In genomic region chr7:104207731-104208420, GRCh38 we compare ENCODE assay signal across 1 cellular context.
A peak's percentile ranks its signal among the peaks of the same experiment; 100 is the strongest.
TF ChIP-seq lines count a peak whose summit lies in the region.

ORC5 (minus strand) TSS chr7:104208013; CDS start chr7:104207904, 109 bp downstream.

TF ChIP-seq in K562, 482 proteins besides CTCF, POLR2A, EP300 and RAD21 (continued from another document and continues in another):
- TF ChIP-seq ZBTB40 (IDR thresholded peaks at IDR 0.05) (peak; percentile 47; the same call in 1 of the 2 replicates), ZBTB40 (CRISPR knock-in tag; IDR thresholded peaks at IDR 0.05) (no peak), HCFC1 (IDR thresholded peaks at IDR 0.05; ENCODE audit: low read depth, low read length) (peak; percentile 69; the same call in 1 of the 2 replicates), CHD1 (IDR thresholded peaks at IDR 0.05; ENCODE audit: low read length) (peak; percentile 65), ZFX (CRISPR knock-in tag; IDR thresholded peaks at IDR 0.05) (peak; percentile 86), ELF4 (CRISPR knock-in tag; IDR thresholded peaks at IDR 0.05) (0 out of 2 replicates have a peak, but pooled peaks have one; percentile 33), POLR2H (tag; IDR thresholded peaks at IDR 0.05; ENCODE audit: low read depth) (peak; percentile 92), ZNF318 (IDR thresholded peaks at IDR 0.05; ENCODE audit: borderline replicate concordance in 1 of 2, low read depth in 1 of 2) (no peak), MAZ (CRISPR knock-in tag; conservative IDR thresholded peaks at IDR 0.05 in 1 of 2, IDR thresholded peaks at IDR 0.05 in 1 of 2) (peak; percentile 65 to 70; a peak in 3 of 4 replicates), ZNF444 (CRISPR knock-in tag; IDR thresholded peaks at IDR 0.05) (no peak), TRIM28 (IDR thresholded peaks at IDR 0.05) (no peak), CBX2 (IDR thresholded peaks at IDR 0.05; ENCODE audit: insufficient read depth, low read length, poor library complexity, severe bottlenecking) (no peak), ZBTB12 (CRISPR knock-in tag; IDR thresholded peaks at IDR 0.05) (peak; percentile 85), DACH1 (IDR thresholded peaks at IDR 0.05; ENCODE audit: partially characterized antibody) (no peak), ZNF75A (CRISPR knock-in tag; IDR thresholded peaks at IDR 0.05) (0 out of 2 replicates have a peak, but pooled peaks have one; percentile 59), PKNOX1 (IDR thresholded peaks at IDR 0.05) (peak; percentile 77), CGGBP1 (CRISPR knock-in tag; IDR thresholded peaks at IDR 0.05) (peak; percentile 73; the same call in 1 of the 2 replicates), NONO (IDR thresholded peaks at IDR 0.05; ENCODE audit: low read depth in 2 of 2, low read length in 1 of 2) (0 out of 4 replicates have a peak, but pooled peaks of 1 of the 2 experiments have one; percentile 33), ARID3A (IDR thresholded peaks at IDR 0.05; ENCODE audit: borderline replicate concordance, low read depth, low read length) (no peak), NEUROD1 (IDR thresholded peaks at IDR 0.05; ENCODE audit: borderline replicate concordance, low read depth, low read length, partially characterized antibody) (peak; percentile 49), ZMIZ1 (IDR thresholded peaks at IDR 0.05; ENCODE audit: low read depth in 2 of 2, low read length in 2 of 2) (peak in 1 of 2 experiments; percentile 41; a peak in 1 of 4 replicates)
